In genomic region chr5:135875567-135875966, GRCh38 we compare ENCODE assay signal across 43 cellular contexts. TPM values are rescaled to one million over a fixed set of nuclear protein-coding genes. Genes with fewer than 3 reads are reported as not detected.
"Had no signal": no experiment of that assay in that cellular context is flagged by ENCODE, and none has a peak within 500 bp of the region (broad histone marks: within the 10 kb centered on the region; RNA-seq: fewer than 3 reads in every experiment).

No MANE protein-coding gene starts in this region.

- ATAC-seq: activated naive CD4-positive, alpha-beta T cell treated with anti-CD3 and anti-CD28 coated beads, Interleukin-2, amount 50 U/mL, for 72 hours; activated naive CD8-positive, alpha-beta T cell treated with anti-CD3 and anti-CD28 coated beads, Interleukin-2, amount 50 U/mL, for 24 hours; activated T-cell treated with anti-CD3 and anti-CD28 coated beads, Interleukin-2, amount 50 U/mL, for 4 hours; activated T-cell treated with anti-CD3 and anti-CD28 coated beads, Interleukin-2, amount 50 U/mL, for 72 hours; activated T-helper 17 cell treated with anti-CD3 and anti-CD28 coated beads, Interleukin-2, amount 50 U/mL, for 72 hours; body of pancreas had no signal

- H3K27me3 ChIP-seq: adrenal gland, ascending aorta, body of pancreas, brain microvascular endothelial cell, breast epithelium, cardiac muscle cell had no signal

- H3K4me3 Mint-ChIP-seq: activated naive CD4-positive, alpha-beta T cell treated with anti-CD3 and anti-CD28 coated beads for 36 hours; activated naive CD4-positive, alpha-beta T cell treated with anti-CD3 and anti-CD28 coated beads, Interleukin-2, amount 10 ng/mL, durations not matched to agents 7 days and 5 days; activated naive CD4-positive, alpha-beta T cell treated with anti-CD3 and anti-CD28 coated beads, Interleukin-2, amount 50 U/mL, for 24 hours; activated naive CD8-positive, alpha-beta T cell; activated naive CD8-positive, alpha-beta T cell treated with anti-CD3 and anti-CD28 coated beads for 36 hours; activated naive CD8-positive, alpha-beta T cell treated with anti-CD3 and anti-CD28 coated beads, Interleukin-2, amount 10 ng/mL, durations not matched to agents 7 days and 5 days; activated naive CD8-positive, alpha-beta T cell treated with anti-CD3 and anti-CD28 coated beads, Interleukin-2, amount 50 U/mL, for 24 hours; activated T-cell treated with anti-CD3 and anti-CD28 coated beads, Interleukin-2, amount 50 U/mL, for 24 hours; activated T-cell treated with anti-CD3 and anti-CD28 coated beads, Interleukin-2, amount 50 U/mL, for 4 hours; activated T-cell treated with anti-CD3 and anti-CD28 coated beads, Interleukin-2, amount 50 U/mL, for 72 hours; activated T-helper 1 cell treated with anti-CD3 and anti-CD28 coated beads, Interleukin-12 subunit alpha, Interleukin-12 subunit beta, Interleukin-2, Interleukin-4 antibody, amounts not matched to agents 30 ng/mL and 10 ng/mL and 1 ng/mL, durations not matched to agents 14 hours and 24 hours and 36 hours; activated T-helper 17 cell treated with anti-CD3 and anti-CD28 coated beads, Interleukin-2, amount 50 U/mL, for 72 hours; brain; central memory CD8-positive, alpha-beta T cell had no signal

- H3K27ac Mint-ChIP-seq: activated naive CD4-positive, alpha-beta T cell treated with anti-CD3 and anti-CD28 coated beads for 36 hours; activated naive CD4-positive, alpha-beta T cell treated with anti-CD3 and anti-CD28 coated beads, Interleukin-2, amount 10 ng/mL, durations not matched to agents 7 days and 5 days; activated naive CD4-positive, alpha-beta T cell treated with anti-CD3 and anti-CD28 coated beads, Interleukin-2, amount 50 U/mL, for 24 hours; activated naive CD4-positive, alpha-beta T cell treated with anti-CD3 and anti-CD28 coated beads, Interleukin-2, amount 50 U/mL, for 72 hours; activated naive CD8-positive, alpha-beta T cell; activated naive CD8-positive, alpha-beta T cell treated with anti-CD3 and anti-CD28 coated beads for 36 hours; activated naive CD8-positive, alpha-beta T cell treated with anti-CD3 and anti-CD28 coated beads, Interleukin-2, amount 10 ng/mL, durations not matched to agents 7 days and 5 days; activated naive CD8-positive, alpha-beta T cell treated with anti-CD3 and anti-CD28 coated beads, Interleukin-2, amount 50 U/mL, for 24 hours; activated T-cell treated with anti-CD3 and anti-CD28 coated beads, Interleukin-2, amount 50 U/mL, for 24 hours; activated T-cell treated with anti-CD3 and anti-CD28 coated beads, Interleukin-2, amount 50 U/mL, for 72 hours; activated T-helper 1 cell treated with anti-CD3 and anti-CD28 coated beads, Interleukin-12 subunit alpha, Interleukin-12 subunit beta, Interleukin-2, Interleukin-4 antibody, amounts not matched to agents 30 ng/mL and 10 ng/mL and 1 ng/mL, durations not matched to agents 14 hours and 24 hours and 36 hours; activated T-helper 17 cell treated with anti-CD3 and anti-CD28 coated beads, Interleukin-2, amount 50 U/mL, for 72 hours; activated T-helper 2 cell treated with anti-CD3 and anti-CD28 coated beads, Interferon-gamma antibody, Interleukin-2, Interleukin-4, amounts not matched to agents 10 μg/mL and 5 μg/mL and 100 μg/mL, durations not matched to agents 14 hours and 24 hours and 36 hours; brain had no signal

- H3K4me3 ChIP-seq: adrenal gland, ascending aorta, body of pancreas, breast epithelium, cardiac muscle cell had no signal

- H3K9me3 ChIP-seq: adrenal gland, ascending aorta, body of pancreas, breast epithelium had no signal

- H3K27me3 Mint-ChIP-seq: brain had no signal

- H3K4me1 Mint-ChIP-seq: activated naive CD4-positive, alpha-beta T cell treated with anti-CD3 and anti-CD28 coated beads, Interleukin-2, amount 10 ng/mL, durations not matched to agents 7 days and 5 days; activated naive CD4-positive, alpha-beta T cell treated with anti-CD3 and anti-CD28 coated beads, Interleukin-2, amount 50 U/mL, for 24 hours; activated naive CD8-positive, alpha-beta T cell treated with anti-CD3 and anti-CD28 coated beads for 36 hours; activated naive CD8-positive, alpha-beta T cell treated with anti-CD3 and anti-CD28 coated beads, Interleukin-2, amount 10 ng/mL, durations not matched to agents 7 days and 5 days; activated naive CD8-positive, alpha-beta T cell treated with anti-CD3 and anti-CD28 coated beads, Interleukin-2, amount 50 U/mL, for 24 hours; activated T-helper 17 cell treated with anti-CD3 and anti-CD28 coated beads, Interleukin-2, amount 50 U/mL, for 72 hours; central memory CD8-positive, alpha-beta T cell had no signal

- DNase-seq: activated effector memory CD4-positive, alpha-beta T cell treated with anti-CD3 and anti-CD28 coated beads, Interleukin-2, amount 50 U/mL, for 16 hours; activated effector memory CD4-positive, alpha-beta T cell treated with Interleukin-2 at 50 U/mL for 16 hours; activated gamma-delta T cell; activated gamma-delta T cell treated with Interleukin-2 at 50 U/mL for 16 hours; activated naive CD4-positive, alpha-beta T cell; activated naive CD4-positive, alpha-beta T cell treated with anti-CD3 and anti-CD28 coated beads for 36 hours; activated naive CD4-positive, alpha-beta T cell treated with anti-CD3 and anti-CD28 coated beads, Interleukin-2, amount 10 ng/mL, durations not matched to agents 7 days and 5 days; activated naive CD4-positive, alpha-beta T cell treated with anti-CD3 and anti-CD28 coated beads, Interleukin-2, amount 50 U/mL, for 16 hours; activated naive CD4-positive, alpha-beta T cell treated with Interleukin-2 at 50 U/mL for 16 hours; activated naive CD8-positive, alpha-beta T cell treated with anti-CD3 and anti-CD28 coated beads for 36 hours; activated naive CD8-positive, alpha-beta T cell treated with anti-CD3 and anti-CD28 coated beads, Interleukin-2, amount 10 ng/mL, durations not matched to agents 7 days and 5 days; activated naive CD8-positive, alpha-beta T cell treated with anti-CD3 and anti-CD28 coated beads, Interleukin-2, amount 50 U/mL, for 24 hours; activated T-cell treated with anti-CD3 and anti-CD28 coated beads, Interleukin-2, amount 50 U/mL, for 24 hours; activated T-cell treated with anti-CD3 and anti-CD28 coated beads, Interleukin-2, amount 50 U/mL, for 4 hours; activated T-cell treated with anti-CD3 and anti-CD28 coated beads, Interleukin-2, amount 50 U/mL, for 48 hours; activated T-cell treated with anti-CD3 and anti-CD28 coated beads, Interleukin-2, amount 50 U/mL, for 72 hours; adrenal gland; amniotic stem cell; amygdala; anterior cingulate cortex; aorta; body of pancreas; brain microvascular endothelial cell; caudate nucleus; central memory CD4-positive, alpha-beta T cell; cerebellar nuclear complex had no signal

- H3K36me3 Mint-ChIP-seq: activated naive CD4-positive, alpha-beta T cell treated with anti-CD3 and anti-CD28 coated beads, Interleukin-2, amount 10 ng/mL, durations not matched to agents 7 days and 5 days; activated naive CD4-positive, alpha-beta T cell treated with anti-CD3 and anti-CD28 coated beads, Interleukin-2, amount 50 U/mL, for 24 hours; activated naive CD4-positive, alpha-beta T cell treated with anti-CD3 and anti-CD28 coated beads, Interleukin-2, amount 50 U/mL, for 72 hours; activated naive CD8-positive, alpha-beta T cell; activated naive CD8-positive, alpha-beta T cell treated with anti-CD3 and anti-CD28 coated beads for 36 hours; activated naive CD8-positive, alpha-beta T cell treated with anti-CD3 and anti-CD28 coated beads, Interleukin-2, amount 10 ng/mL, durations not matched to agents 7 days and 5 days; brain had no signal

- H3K36me3 ChIP-seq: adrenal gland, ascending aorta, brain microvascular endothelial cell, breast epithelium, cardiac muscle cell had no signal

- H3K4me1 ChIP-seq: adrenal gland, ascending aorta, body of pancreas, breast epithelium had no signal

- H3K27ac ChIP-seq: adrenal gland, ascending aorta, body of pancreas, brain microvascular endothelial cell, breast epithelium, cardiac muscle cell had no signal

- H3K9me3 Mint-ChIP-seq: activated naive CD4-positive, alpha-beta T cell treated with anti-CD3 and anti-CD28 coated beads for 36 hours; activated naive CD4-positive, alpha-beta T cell treated with anti-CD3 and anti-CD28 coated beads, Interleukin-2, amount 10 ng/mL, durations not matched to agents 7 days and 5 days; activated naive CD4-positive, alpha-beta T cell treated with anti-CD3 and anti-CD28 coated beads, Interleukin-2, amount 50 U/mL, for 24 hours; activated naive CD4-positive, alpha-beta T cell treated with anti-CD3 and anti-CD28 coated beads, Interleukin-2, amount 50 U/mL, for 72 hours; activated naive CD8-positive, alpha-beta T cell treated with anti-CD3 and anti-CD28 coated beads for 36 hours; activated naive CD8-positive, alpha-beta T cell treated with anti-CD3 and anti-CD28 coated beads, Interleukin-2, amount 10 ng/mL, durations not matched to agents 7 days and 5 days; activated naive CD8-positive, alpha-beta T cell treated with anti-CD3 and anti-CD28 coated beads, Interleukin-2, amount 50 U/mL, for 24 hours; activated T-cell treated with anti-CD3 and anti-CD28 coated beads, Interleukin-2, amount 50 U/mL, for 24 hours; activated T-cell treated with anti-CD3 and anti-CD28 coated beads, Interleukin-2, amount 50 U/mL, for 4 hours; activated T-cell treated with anti-CD3 and anti-CD28 coated beads, Interleukin-2, amount 50 U/mL, for 72 hours; activated T-helper 1 cell treated with anti-CD3 and anti-CD28 coated beads, Interleukin-12 subunit alpha, Interleukin-12 subunit beta, Interleukin-2, Interleukin-4 antibody, amounts not matched to agents 30 ng/mL and 10 ng/mL and 1 ng/mL, durations not matched to agents 14 hours and 24 hours and 36 hours; activated T-helper 17 cell treated with anti-CD3 and anti-CD28 coated beads, Interleukin-2, amount 50 U/mL, for 72 hours; activated T-helper 2 cell treated with anti-CD3 and anti-CD28 coated beads, Interferon-gamma antibody, Interleukin-2, Interleukin-4, amounts not matched to agents 10 μg/mL and 5 μg/mL and 100 μg/mL, durations not matched to agents 14 hours and 24 hours and 36 hours; central memory CD8-positive, alpha-beta T cell had no signal

RNA-seq across cellular contexts. Expression of gene IL9, which starts 20.1 kb away (rescaled TPM):
- total RNA-seq: activated naive CD4-positive, alpha-beta T cell treated with anti-CD3 and anti-CD28 coated beads for 36 hours; activated naive CD8-positive, alpha-beta T cell treated with anti-CD3 and anti-CD28 coated beads for 36 hours; activated naive CD8-positive, alpha-beta T cell treated with anti-CD3 and anti-CD28 coated beads, Interleukin-2, amount 10 ng/mL, durations not matched to agents 7 days and 5 days; adrenal gland; aorta; ascending aorta; astrocyte; body of pancreas; breast epithelium; bronchial epithelial cell; cardiac muscle cell; cardiac septum; cerebellum; chondrocyte had no signal
- polyA plus RNA-seq: adipose tissue, adrenal gland, aorta, cardiac muscle cell had no signal

RNA-seq across cellular contexts. Expression of gene SLC25A48, which starts 41.1 kb away (rescaled TPM):
- total RNA-seq: activated naive CD4-positive, alpha-beta T cell treated with anti-CD3 and anti-CD28 coated beads for 36 hours; activated naive CD4-positive, alpha-beta T cell treated with anti-CD3 and anti-CD28 coated beads, Interleukin-2, amount 50 U/mL, for 72 hours; activated naive CD8-positive, alpha-beta T cell treated with anti-CD3 and anti-CD28 coated beads for 36 hours; activated naive CD8-positive, alpha-beta T cell treated with anti-CD3 and anti-CD28 coated beads, Interleukin-2, amount 10 ng/mL, durations not matched to agents 7 days and 5 days; activated T-cell treated with anti-CD3 and anti-CD28 coated beads, Interleukin-2, amount 50 U/mL, for 4 hours; activated T-cell treated with anti-CD3 and anti-CD28 coated beads, Interleukin-2, amount 50 U/mL, for 72 hours; activated T-helper 1 cell treated with anti-CD3 and anti-CD28 coated beads, Interleukin-12 subunit alpha, Interleukin-12 subunit beta, Interleukin-2, Interleukin-4 antibody, amounts not matched to agents 30 ng/mL and 10 ng/mL and 1 ng/mL, durations not matched to agents 14 hours and 24 hours and 36 hours; activated T-helper 17 cell treated with anti-CD3 and anti-CD28 coated beads, Interleukin-2, amount 50 U/mL, for 72 hours; activated T-helper 2 cell treated with anti-CD3 and anti-CD28 coated beads, Interferon-gamma antibody, Interleukin-2, Interleukin-4, amounts not matched to agents 10 μg/mL and 5 μg/mL and 100 μg/mL, durations not matched to agents 14 hours and 24 hours and 36 hours; adrenal gland; ascending aorta; astrocyte; bronchial epithelial cell; cardiac septum; chondrocyte had no signal
- polyA plus RNA-seq: adrenal gland, aorta had no signal
